Comparison of ENCODE assay signal across 1 cellular context in genomic region chr12:106941481-106942156, GRCh38.
TF ChIP-seq lines count a peak whose summit lies in the region.

No MANE protein-coding gene starts in this region.

TF ChIP-seq in K562, 482 proteins besides CTCF, POLR2A, EP300 and RAD21 (continued from another document and continues in another):
- no peak for TF ChIP-seq MGA (IDR thresholded peaks at IDR 0.05)
- TF ChIP-seq HDAC6 (IDR thresholded peaks at IDR 0.05; ENCODE audit: low read depth, low read length) = no peak
- TF ChIP-seq SRSF9 (IDR thresholded peaks at IDR 0.05; ENCODE audit: borderline replicate concordance, low read depth, low read length) = no peak
- TF ChIP-seq RBFOX2 (IDR thresholded peaks at IDR 0.05; ENCODE audit: low read depth, low read length) = no peak
- no peak for TF ChIP-seq YY1 (IDR thresholded peaks at IDR 0.05; ENCODE audit: borderline replicate concordance in 1 of 3, control insufficient read depth in 1 of 3, extremely low read depth in 1 of 3, insufficient read depth in 3 of 3, insufficient read length in 1 of 3, insufficient replicate concordance in 2 of 3, low read depth in 1 of 3, low read length in 2 of 3)
- no peak for TF ChIP-seq NELFE (IDR thresholded peaks at IDR 0.05; ENCODE audit: insufficient read depth, insufficient read length)
- TF ChIP-seq PTBP1 (IDR thresholded peaks at IDR 0.05; ENCODE audit: low read depth, low read length) = no peak
- TF ChIP-seq STAT5A (IDR thresholded peaks at IDR 0.05; ENCODE audit: borderline replicate concordance, low read length) = peak; percentile 50; the same call in 1 of the 2 replicates
- no peak for TF ChIP-seq TEAD2 (tag; IDR thresholded peaks at IDR 0.05)
- no peak for TF ChIP-seq KLF10 (CRISPR knock-in tag; IDR thresholded peaks at IDR 0.05)
- peak; percentile 95 for TF ChIP-seq MEF2A (IDR thresholded peaks at IDR 0.05; ENCODE audit: control insufficient read depth, low read depth, low read length)
- TF ChIP-seq SIX5 (IDR thresholded peaks at IDR 0.05; ENCODE audit: borderline replicate concordance in 1 of 2, insufficient read depth in 1 of 2, low read depth in 1 of 2, low read length in 2 of 2) = no peak
- TF ChIP-seq, protein P1, sequence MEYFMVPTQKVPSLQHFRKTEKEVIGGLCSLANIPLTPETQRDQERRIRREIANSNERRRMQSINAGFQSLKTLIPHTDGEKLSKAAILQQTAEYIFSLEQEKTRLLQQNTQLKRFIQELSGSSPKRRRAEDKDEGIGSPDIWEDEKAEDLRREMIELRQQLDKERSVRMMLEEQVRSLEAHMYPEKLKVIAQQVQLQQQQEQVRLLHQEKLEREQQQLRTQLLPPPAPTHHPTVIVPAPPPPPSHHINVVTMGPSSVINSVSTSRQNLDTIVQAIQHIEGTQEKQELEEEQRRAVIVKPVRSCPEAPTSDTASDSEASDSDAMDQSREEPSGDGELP (CRISPR knock-in tag; IDR thresholded peaks at IDR 0.05; ENCODE audit: borderline replicate concordance) = no peak
- TF ChIP-seq ZNF644 (tag; IDR thresholded peaks at IDR 0.05; ENCODE audit: low read depth) = peak; percentile 81
- no peak for TF ChIP-seq NFE2L1 (tag; IDR thresholded peaks at IDR 0.05; ENCODE audit: borderline replicate concordance, low read depth)
- TF ChIP-seq HES1 (IDR thresholded peaks at IDR 0.05; ENCODE audit: low read depth) = 0 out of 2 replicates have a peak, but pooled peaks have one; percentile 23
- TF ChIP-seq NFATC3 (IDR thresholded peaks at IDR 0.05) = no peak
- no peak for TF ChIP-seq CEBPG (CRISPR knock-in tag; IDR thresholded peaks at IDR 0.05)
- TF ChIP-seq CEBPG (tag; conservative IDR thresholded peaks at IDR 0.05 in 1 of 2, IDR thresholded peaks at IDR 0.05 in 1 of 2) = no peak
- TF ChIP-seq COPS2 (conservative IDR thresholded peaks at IDR 0.05) = no peak
- no peak for TF ChIP-seq RFX7 (CRISPR knock-in tag; IDR thresholded peaks at IDR 0.05)
- no peak for TF ChIP-seq TBP (optimal IDR thresholded peaks at IDR 0.05; ENCODE audit: low read depth, low read length)
- TF ChIP-seq MYC (IDR thresholded peaks at IDR 0.05; ENCODE audit: low read depth, low read length) = no peak
- no peak for TF ChIP-seq MYC (CRISPR knock-in tag; IDR thresholded peaks at IDR 0.05; ENCODE audit: borderline replicate concordance, low read depth)
- TF ChIP-seq MAZ (CRISPR knock-in tag; conservative IDR thresholded peaks at IDR 0.05 in 1 of 2, IDR thresholded peaks at IDR 0.05 in 1 of 2) = no peak
- peak; percentile 40; the same call in 1 of the 2 replicates for TF ChIP-seq GATA2 (CRISPR knock-in tag; IDR thresholded peaks at IDR 0.05)
- no peak for TF ChIP-seq ATF4 (CRISPR knock-in tag; IDR thresholded peaks at IDR 0.05)
- TF ChIP-seq ZNF197 (CRISPR knock-in tag; IDR thresholded peaks at IDR 0.05; ENCODE audit: low read depth) = no peak
- TF ChIP-seq ZC3H4 (CRISPR knock-in tag; IDR thresholded peaks at IDR 0.05; ENCODE audit: borderline replicate concordance) = no peak
- TF ChIP-seq MEIS2 (IDR thresholded peaks at IDR 0.05; ENCODE audit: partially characterized antibody) = peak; percentile 98
- TF ChIP-seq POLR2AphosphoS2 (IDR thresholded peaks at IDR 0.05; ENCODE audit: low read length) = no peak
- TF ChIP-seq, protein P2, sequence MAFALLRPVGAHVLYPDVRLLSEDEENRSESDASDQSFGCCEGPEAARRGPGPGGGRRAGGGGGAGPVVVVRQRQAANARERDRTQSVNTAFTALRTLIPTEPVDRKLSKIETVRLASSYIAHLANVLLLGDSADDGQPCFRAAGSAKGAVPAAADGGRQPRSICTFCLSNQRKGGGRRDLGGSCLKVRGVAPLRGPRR (CRISPR knock-in tag; IDR thresholded peaks at IDR 0.05) = no peak
- no peak for TF ChIP-seq BACH1 (tag; IDR thresholded peaks at IDR 0.05)
- no peak for TF ChIP-seq TAF1 (IDR thresholded peaks at IDR 0.05; ENCODE audit: control insufficient read depth, extremely low read depth, insufficient read depth, low read length, severe bottlenecking)
- TF ChIP-seq, protein P3, sequence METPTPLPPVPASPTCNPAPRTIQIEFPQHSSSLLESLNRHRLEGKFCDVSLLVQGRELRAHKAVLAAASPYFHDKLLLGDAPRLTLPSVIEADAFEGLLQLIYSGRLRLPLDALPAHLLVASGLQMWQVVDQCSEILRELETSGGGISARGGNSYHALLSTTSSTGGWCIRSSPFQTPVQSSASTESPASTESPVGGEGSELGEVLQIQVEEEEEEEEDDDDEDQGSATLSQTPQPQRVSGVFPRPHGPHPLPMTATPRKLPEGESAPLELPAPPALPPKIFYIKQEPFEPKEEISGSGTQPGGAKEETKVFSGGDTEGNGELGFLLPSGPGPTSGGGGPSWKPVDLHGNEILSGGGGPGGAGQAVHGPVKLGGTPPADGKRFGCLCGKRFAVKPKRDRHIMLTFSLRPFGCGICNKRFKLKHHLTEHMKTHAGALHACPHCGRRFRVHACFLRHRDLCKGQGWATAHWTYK (CRISPR knock-in tag; IDR thresholded peaks at IDR 0.05) = no peak
- TF ChIP-seq E2F8 (IDR thresholded peaks at IDR 0.05; ENCODE audit: low read depth, partially characterized antibody) = no peak
- no peak for TF ChIP-seq MYBL2 (IDR thresholded peaks at IDR 0.05; ENCODE audit: low read depth)
- no peak for TF ChIP-seq MYBL2 (CRISPR knock-in tag; IDR thresholded peaks at IDR 0.05; ENCODE audit: borderline replicate concordance)
- no peak for TF ChIP-seq NR2C1 (IDR thresholded peaks at IDR 0.05)
- TF ChIP-seq NR2C1 (tag; IDR thresholded peaks at IDR 0.05) = no peak
- 0 out of 4 replicates have a peak, but pooled peaks of 1 of the 2 experiments have one; percentile 11 for TF ChIP-seq HDAC1 (IDR thresholded peaks at IDR 0.05)
- TF ChIP-seq NCOA6 (IDR thresholded peaks at IDR 0.05) = no peak
- no peak for TF ChIP-seq TAF15 (IDR thresholded peaks at IDR 0.05; ENCODE audit: low read depth, low read length)
- no peak for TF ChIP-seq MAFF (IDR thresholded peaks at IDR 0.05; ENCODE audit: low read length)
- TF ChIP-seq, protein P4, sequence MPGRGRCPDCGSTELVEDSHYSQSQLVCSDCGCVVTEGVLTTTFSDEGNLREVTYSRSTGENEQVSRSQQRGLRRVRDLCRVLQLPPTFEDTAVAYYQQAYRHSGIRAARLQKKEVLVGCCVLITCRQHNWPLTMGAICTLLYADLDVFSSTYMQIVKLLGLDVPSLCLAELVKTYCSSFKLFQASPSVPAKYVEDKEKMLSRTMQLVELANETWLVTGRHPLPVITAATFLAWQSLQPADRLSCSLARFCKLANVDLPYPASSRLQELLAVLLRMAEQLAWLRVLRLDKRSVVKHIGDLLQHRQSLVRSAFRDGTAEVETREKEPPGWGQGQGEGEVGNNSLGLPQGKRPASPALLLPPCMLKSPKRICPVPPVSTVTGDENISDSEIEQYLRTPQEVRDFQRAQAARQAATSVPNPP (IDR thresholded peaks at IDR 0.05; ENCODE audit: borderline replicate concordance, insufficient read depth, insufficient read length) = no peak
- no peak for TF ChIP-seq SREBF1 (IDR thresholded peaks at IDR 0.05; ENCODE audit: borderline replicate concordance, low read depth, low read length)
- TF ChIP-seq PTRF (tag; IDR thresholded peaks at IDR 0.05) = no peak
- TF ChIP-seq ZNF224 (CRISPR knock-in tag; IDR thresholded peaks at IDR 0.05) = no peak
- TF ChIP-seq LCOR (CRISPR knock-in tag; IDR thresholded peaks at IDR 0.05) = no peak
- no peak for TF ChIP-seq NFRKB (IDR thresholded peaks at IDR 0.05; ENCODE audit: low read depth)
- no peak for TF ChIP-seq CHD4 (IDR thresholded peaks at IDR 0.05; ENCODE audit: insufficient read depth, insufficient replicate concordance, low read depth, low read length, poor library complexity, severe bottlenecking)
